Comparison of ENCODE assay signal across 23 cellular contexts in genomic region chr1:169130683-169131082, GRCh38.
"Had no signal": no experiment of that assay in that cellular context is flagged by ENCODE, and none has a peak within 500 bp of the region (broad histone marks: within the 10 kb centered on the region; RNA-seq: fewer than 3 reads in every experiment).

No MANE protein-coding gene starts in this region.

- H3K4me3 Mint-ChIP-seq: activated CD8-positive, alpha-beta T cell treated with anti-CD3 and anti-CD28 coated beads, Interleukin-2, amount 10 ng/mL, durations not matched to agents 7 days and 5 days; activated naive CD4-positive, alpha-beta T cell treated with anti-CD3 and anti-CD28 coated beads, Interleukin-2, amount 50 U/mL, for 24 hours; T-helper 2 cell treated with Interferon-gamma antibody and Interleukin-4, amounts not matched to agents 5 μg/mL and 100 μg/mL, for 36 hours; WTC11 had no signal

- H3K27me3 ChIP-seq: breast epithelium, SJSA1 had no signal

- DNase-seq: activated CD4-positive, alpha-beta T cell treated with anti-CD3 and anti-CD28 coated beads for 48 hours; activated CD4-positive, alpha-beta T cell treated with anti-CD3 and anti-CD28 coated beads, Interleukin-2, amount 50 U/mL, for 4 hours; activated CD4-positive, CD25-positive, alpha-beta regulatory T cell treated with anti-CD3 and anti-CD28 coated beads, Interleukin-2, amount 50 U/mL, for 72 hours; activated CD8-positive, alpha-beta memory T cell treated with anti-CD3 and anti-CD28 coated beads, Interleukin-2, amount 50 U/mL, for 48 hours; activated CD8-positive, alpha-beta T cell treated with anti-CD3 and anti-CD28 coated beads, Interleukin-2, amount 10 ng/mL, durations not matched to agents 7 days and 5 days; activated naive CD4-positive, alpha-beta T cell; activated T-cell treated with anti-CD3 and anti-CD28 coated beads, Interleukin-2, amount 50 U/mL, for 1 hour; aorta; central memory CD4-positive, alpha-beta T cell; NCI-H1092; NCI-H1417; NCI-H1930; NCI-H345; NCI-H510A treated with DMSO at 0.1 percent for 48 hours; NCI-H69; PC-3; SHP77; SW 1271 had no signal

- H3K27ac ChIP-seq: breast epithelium, SJSA1 had no signal

- H3K4me1 ChIP-seq: breast epithelium had no signal

- H3K4me3 ChIP-seq: breast epithelium, SJSA1 had no signal

- H3K9me3 ChIP-seq: breast epithelium, SJSA1 had no signal

- H3K36me3 ChIP-seq: breast epithelium had no signal

- H3K9me3 Mint-ChIP-seq: activated naive CD4-positive, alpha-beta T cell treated with anti-CD3 and anti-CD28 coated beads, Interleukin-2, amount 50 U/mL, for 24 hours; T-helper 2 cell treated with Interferon-gamma antibody and Interleukin-4, amounts not matched to agents 5 μg/mL and 100 μg/mL, for 36 hours; WTC11 had no signal

- H3K27ac Mint-ChIP-seq: activated CD8-positive, alpha-beta T cell treated with anti-CD3 and anti-CD28 coated beads, Interleukin-2, amount 10 ng/mL, durations not matched to agents 7 days and 5 days; T-helper 2 cell treated with Interferon-gamma antibody and Interleukin-4, amounts not matched to agents 5 μg/mL and 100 μg/mL, for 36 hours; WTC11 had no signal

- H3K27me3 Mint-ChIP-seq: activated naive CD4-positive, alpha-beta T cell treated with anti-CD3 and anti-CD28 coated beads, Interleukin-2, amount 50 U/mL, for 24 hours had no signal
